ENCODE assay signal across 8 cellular contexts in genomic region chr4:127782275-127783025, GRCh38. TPM values are rescaled to one million over a fixed set of nuclear protein-coding genes. Genes with fewer than 3 reads are reported as not detected.
A peak's percentile ranks its signal among the peaks of the same experiment; 100 is the strongest.
DNase-seq lines count a peak whose midpoint lies in the region; ATAC-seq and TF ChIP-seq lines count a peak whose summit lies in the region.

Gene HSPA4L (plus strand): TSS chr4:127782322. CDS start chr4:127782551, 229 bp downstream.

- H3K36me3 ChIP-seq in IMR-90 (ENCODE audit: control insufficient read depth, insufficient read depth, low read length) (no peaks in the 10 kb centered on the region), adipocyte (ENCODE audit: control insufficient read depth, insufficient read depth, low read length, severe bottlenecking) (no peaks in the 10 kb centered on the region), heart right ventricle (no peaks in the 10 kb centered on the region)

- H3K9ac ChIP-seq in IMR-90 (ENCODE audit: low read depth, low read length) = peak within 1 kb of the TSS; percentile 57
- H3K9ac ChIP-seq in adipocyte (ENCODE audit: low read length) = peak within 1 kb of the TSS; percentile 84

- TF ChIP-seq CTCF in IMR-90 (conservative IDR thresholded peaks at IDR 0.05; ENCODE audit: low read depth, low read length) (peak; percentile 47), heart right ventricle (IDR thresholded peaks at IDR 0.05) (peak in 6 of 9 donors; percentile 28 to 61 (median 42))

- DNase-seq in GM04503 (ENCODE audit: low read depth) (peak; percentile 28), IMR-90 (peak; percentile 45), SHP77 (lab: John Stamatoyannopoulos, UW) (peak; percentile 43 to 47), adipocyte (ENCODE audit: low read depth) (peak; percentile 78), heart right ventricle (peak; percentile 43 to 67), posterior cingulate gyrus (peak in 9 of 10 donors; percentile 34 to 91 (median 54)), cerebellar nuclear complex (lab: John Stamatoyannopoulos, UW) (no peak)

- H3K27ac ChIP-seq in IMR-90 (ENCODE audit: insufficient read depth, low read length) = peak within 1 kb of the TSS; percentile 48
- peak within 1 kb of the TSS; percentile 20 to 85 (median 73) for H3K27ac ChIP-seq in heart right ventricle

- no peak within 1 kb of the TSS for H2BK5ac ChIP-seq in IMR-90 (ENCODE audit: low read depth, low read length, poor library complexity, severe bottlenecking)

- peak within 1 kb of the TSS; percentile 52 for H3K4ac ChIP-seq in IMR-90 (ENCODE audit: low read depth, low read length)

- H3K27me3 ChIP-seq in IMR-90 (ENCODE audit: control insufficient read depth, insufficient read depth, low read length) (no peaks in the 10 kb centered on the region; the same call in 1 of the 2 replicates), adipocyte (replicated peaks; ENCODE audit: control insufficient read depth, insufficient read depth, low read length) (no peaks in the 10 kb centered on the region), heart right ventricle (peaks cover 0 to 46% (median 0%) of the 10 kb centered on the region in 7 donors)

- peak within 1 kb of the TSS; percentile 73 for H3K23ac ChIP-seq in IMR-90 (ENCODE audit: low read depth, low read length)

- TF ChIP-seq RAD21 in IMR-90 (IDR thresholded peaks at IDR 0.05; ENCODE audit: low read length) = peak; percentile 43

- peak; percentile 54 for TF ChIP-seq POLR2A in IMR-90 (IDR thresholded peaks at IDR 0.05; ENCODE audit: low read depth, low read length)

- H2AK5ac ChIP-seq in IMR-90 (ENCODE audit: low read depth, low read length) = peak within 1 kb of the TSS; percentile 13

- CTCF ChIA-PET in IMR-90 (lab: Yijun Ruan, JAX) = interaction anchor here (0.6 to 0.8 kb wide), 3 partner anchors 50 to 692 kb away, joined by 3 to 7 read pairs (median 3); no protein-coding TSS in a partner anchor

- H2BK120ac ChIP-seq in IMR-90 (ENCODE audit: low read depth, low read length) = peak within 1 kb of the TSS; percentile 7; the same call in 1 of the 2 replicates

- no peak within 1 kb of the TSS for H2BK20ac ChIP-seq in IMR-90 (ENCODE audit: low read depth, low read length)

- H3K79me1 ChIP-seq in IMR-90 (ENCODE audit: low read depth in 1 of 2, low read length in 2 of 2) = no peaks in the 10 kb centered on the region; a peak in 1 of 4 replicates

- peak within 1 kb of the TSS; percentile 71 for H2AK9ac ChIP-seq in IMR-90 (replicated peaks; ENCODE audit: low read depth, low read length, poor library complexity)

- intact Hi-C loops in IMR-90 (cut with micrococcal nuclease) (loop anchor here (2.0 to 10.0 kb wide), 3 partner anchors 100 to 278 kb away; partner anchors contain the start of genes ABHD18, LARP1B, MFSD8 and PLK4), heart right ventricle (cut with DNase I) (loop anchor here in 4 of 10 donors (2.0 to 10.0 kb wide), 5 partner anchors 92 to 185 kb away; partner anchors contain the start of genes ABHD18 (in 4 of the 4), MFSD8 (in 4 of the 4), INTU (in 1 of the 4) and PLK4 (in 1 of the 4)), posterior cingulate gyrus (cut with DNase I) (loop anchor here (5.0 to 10.0 kb wide), 2 partner anchors 100 to 282 kb away; partner anchors contain the start of genes LARP1B and PLK4)

- H4K91ac ChIP-seq in IMR-90 (ENCODE audit: insufficient read depth, low read depth, low read length) = peak within 1 kb of the TSS; percentile 2

- H3K14ac ChIP-seq in IMR-90 (replicated peaks; ENCODE audit: low read depth, low read length) = peak within 1 kb of the TSS; percentile 53

- POLR2A ChIA-PET in IMR-90 (lab: Charles Lee; ENCODE audit: unreplicated experiment) = interaction anchor here (0.6 kb wide), 3 partner anchors 149 to 299 kb away, joined by 3 to 21 read pairs (median 4); partner anchors contain the start of gene LARP1B

- H3K4me3 ChIP-seq in IMR-90 (ENCODE audit: insufficient read depth, low read depth, low read length) = peak within 1 kb of the TSS; percentile 79
- H3K4me3 ChIP-seq in adipocyte (ENCODE audit: low read length) = peak within 1 kb of the TSS; percentile 90
- peak within 1 kb of the TSS; percentile 48 to 91 (median 74) for H3K4me3 ChIP-seq in heart right ventricle

- BruUV-seq in IMR-90 (replicated peaks; lab: Mats Ljungman, UMichigan) = no TSS peak

- peak within 1 kb of the TSS; percentile 97 for H2AFZ ChIP-seq in IMR-90 (replicated peaks; ENCODE audit: low read length, poor library complexity)

- ATAC-seq in GM21717 (IDR thresholded peaks at IDR 0.05; ENCODE audit: unreplicated experiment) (peak; percentile 45), IMR-90 (ENCODE audit: low read depth) (peak; percentile 50), heart right ventricle (peak; percentile 28 to 98 (median 84))

- peak within 1 kb of the TSS in 1 of 2 experiments; percentile 81; a peak in 3 of 4 replicates for H4K8ac ChIP-seq in IMR-90 (ENCODE audit: low read depth in 2 of 2, low read length in 2 of 2)

- peak within 1 kb of the TSS; percentile 88 for H3K4me2 ChIP-seq in IMR-90 (ENCODE audit: low read depth, low read length)

- H3K18ac ChIP-seq in IMR-90 (ENCODE audit: low read depth, low read length) = peak within 1 kb of the TSS; percentile 8; the same call in 1 of the 2 replicates

- dilution Hi-C loops in IMR-90 (cut with HindIII; ENCODE audit: low sequenced_read_pairs, unreplicated experiment) = no loop called here

- in situ Hi-C loops in IMR-90 (cut with MboI; ENCODE audit: low sequenced_read_pairs) = no loop called here

- no peak within 1 kb of the TSS; the same call in 1 of the 2 replicates for H4K5ac ChIP-seq in IMR-90 (ENCODE audit: low read depth, low read length)

- H3K9me3 ChIP-seq in IMR-90 (ENCODE audit: control insufficient read depth, insufficient read depth, low read length) (no peaks in the 10 kb centered on the region), adipocyte (ENCODE audit: control insufficient read depth, low read length) (no peaks in the 10 kb centered on the region), heart right ventricle (no peaks in the 10 kb centered on the region)

- 0% methylated on average over 53 of the region's 63 CpGs; no CpG with 5 or more reads in 1 of the 2 experiments for WGBS in IMR-90 (ENCODE audit: extremely low coverage in 2 of 2, insufficient read length in 1 of 2), 2 experiments
- 0% methylated on average over 63 of the region's 63 CpGs for WGBS in heart right ventricle, 2 donors

- 0 out of 2 replicates have a peak, but pooled peaks cover 3% of the 10 kb centered on the region for H3K9me1 ChIP-seq in IMR-90 (ENCODE audit: insufficient read depth, low read length)

- H2BK15ac ChIP-seq in IMR-90 (ENCODE audit: low read depth, low read length) = 0 out of 3 replicates have a peak within 1 kb of the TSS, but pooled peaks have one; percentile 15

- H4K20me1 ChIP-seq in IMR-90 (ENCODE audit: insufficient read depth, low read length) = no peaks in the 10 kb centered on the region

- H3K4me1 ChIP-seq in IMR-90 (ENCODE audit: control insufficient read depth, insufficient read depth, low read length) (no peaks in the 10 kb centered on the region), adipocyte (ENCODE audit: control insufficient read depth, insufficient read depth, low read length) (peaks cover 5% of the 10 kb centered on the region), heart right ventricle (peaks cover 0 to 25% (median 10%) of the 10 kb centered on the region in 9 donors)

- H3K56ac ChIP-seq in IMR-90 (ENCODE audit: extremely low read depth, insufficient read depth, low read length) = peak within 1 kb of the TSS; percentile 28; the same call in 1 of the 2 replicates

TF ChIP-seq in IMR-90, 13 proteins besides CTCF, POLR2A, EP300 and RAD21:
- TF ChIP-seq RCOR1 (IDR thresholded peaks at IDR 0.05; ENCODE audit: insufficient replicate concordance, low read length) (peak; percentile 87), USF2 (IDR thresholded peaks at IDR 0.05; ENCODE audit: low read depth, low read length) (no peak), BHLHE40 (IDR thresholded peaks at IDR 0.05; ENCODE audit: low read depth, low read length) (no peak), CEBPB (IDR thresholded peaks at IDR 0.05; ENCODE audit: low read depth, low read length) (peak; percentile 59; the same call in 1 of the 2 replicates)
TF ChIP-seq in IMR-90: peak in this region for 2.

RNA-seq across cellular contexts. Expression of gene HSPA4L, which starts in this region (rescaled TPM):
- 2.3 and 3.9 TPM in 2 replicates for total RNA-seq in IMR-90 (2012; rRNA removed)
- polyA plus RNA-seq in IMR-90 (2012; rRNA removed) = 0.84 and 0.89 TPM in 2 replicates
- 0.17 and 0.40 TPM in 2 replicates for polyA plus RNA-seq in IMR-90 (2012; cell fraction: cytosol; rRNA removed)
- polyA plus RNA-seq in IMR-90 (2012; cell fraction: nucleus; rRNA removed; ENCODE audit: low replicate concordance) = 0.33 and 0.65 TPM in 2 replicates
- 10 to 100 TPM in 6 of 10 donors, 1 to 10 TPM in 4; 2.4 to 21.9 (median 15.6) TPM for total RNA-seq in heart right ventricle
- 1 to 10 TPM; 1.2 to 1.8 TPM for polyA plus RNA-seq in heart right ventricle

Comparison
In these comparisons a context has a peak if more than half of its experiments do, and no peak if none do; other contexts are left out.
1. DNase-seq: peak in GM04503 (single experiment), IMR-90 (single experiment), SHP77 (2 of 2), adipocyte (single experiment), heart right ventricle (2 of 2) and posterior cingulate gyrus (9 of 10); none in cerebellar nuclear complex (0 of 2).
2. Peak in every context shown above with its lines, with median percentiles within 50 percentile points of each other: ATAC-seq and H3K4me3 ChIP-seq.